7 cellular contexts compared by ENCODE assay signal in genomic region chr3:123307064-123307463, GRCh38.
"Had no signal": no experiment of that assay in that cellular context is flagged by ENCODE, and none has a peak within 500 bp of the region (broad histone marks: within the 10 kb centered on the region; RNA-seq: fewer than 3 reads in every experiment).

No MANE protein-coding gene starts in this region.

- H3K4me3 ChIP-seq: GM23248 had no signal

- H3K4me2 ChIP-seq: KMS-11 had no signal

- H3K27ac ChIP-seq: GM23248, HL-60, KMS-11 had no signal

- FAIRE-seq: H54, HepG2 had no signal

- H2AFZ ChIP-seq: GM23248 had no signal

- DNase-seq: GOT3, H9 had no signal

- H3K9ac ChIP-seq: GM23248, KMS-11 had no signal
